21 cellular contexts compared by ENCODE assay signal in the genomic region with DNA sequence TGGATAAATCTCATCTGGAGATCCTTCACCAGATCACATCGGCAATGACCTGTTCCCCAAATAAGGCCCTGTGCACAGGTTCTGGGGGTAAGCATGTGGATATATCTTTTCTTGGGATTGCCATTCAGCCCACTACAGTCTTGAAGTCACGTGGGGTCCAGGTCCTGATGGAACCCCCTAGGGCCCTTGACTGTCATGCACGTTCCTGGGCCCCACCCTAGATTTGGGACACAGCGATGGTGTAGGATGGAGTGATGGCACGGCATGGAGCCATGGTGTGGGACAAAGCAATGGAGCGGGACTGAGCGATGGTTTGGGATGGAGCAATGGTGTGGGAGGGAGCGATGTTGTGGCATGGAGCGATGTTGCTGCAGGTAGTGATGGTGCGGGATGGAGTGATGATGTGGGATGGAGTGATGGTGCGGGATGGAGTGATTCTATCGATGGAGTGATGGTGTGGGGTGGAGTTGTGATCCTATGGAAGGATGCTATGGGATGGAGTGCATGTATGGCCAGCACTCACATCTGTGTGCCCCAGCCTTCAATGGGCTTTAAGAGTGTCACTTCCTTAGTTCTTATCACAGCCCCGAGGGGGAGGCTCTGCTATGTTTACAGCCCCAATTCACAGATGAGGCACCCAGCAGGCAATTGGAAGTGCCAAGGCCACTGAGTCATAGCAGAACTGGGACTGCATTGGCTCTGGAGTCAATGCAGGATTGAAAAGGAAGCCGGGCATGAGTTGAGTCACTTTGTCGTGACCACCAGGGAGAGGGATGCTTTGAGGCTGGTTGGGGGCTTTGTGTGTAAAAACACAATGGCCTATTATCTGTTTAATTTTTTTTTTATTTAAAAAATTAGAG.
DNase-seq lines count a peak whose midpoint lies in the region; ATAC-seq and TF ChIP-seq lines count a peak whose summit lies in the region.
"Had no signal": no experiment of that assay in that cellular context is flagged by ENCODE, and none has a peak within 500 bp of the region (broad histone marks: within the 10 kb centered on the region; RNA-seq: fewer than 3 reads in every experiment).

No MANE protein-coding gene starts in this region.

- no peak overlapping the region for H3K27ac ChIP-seq in heart right ventricle
- H3K27ac ChIP-seq in RWPE2 (ENCODE audit: poor library complexity, severe bottlenecking): no peak overlapping the region
- H3K27ac ChIP-seq in neuronal stem cell (replicated peaks; ENCODE audit: low read length): no peak overlapping the region
- no peak overlapping the region for H3K27ac ChIP-seq in SJCRH30
- H3K27ac ChIP-seq: BLaER1, HL-60, SK-N-MC had no signal

- H3K27me3 ChIP-seq in heart right ventricle (peaks cover 0 to 63% (median 47%) of the 10 kb centered on the region in 7 donors), RWPE2 (ENCODE audit: insufficient read depth, poor library complexity, severe bottlenecking) (no peaks in the 10 kb centered on the region), neuronal stem cell (ENCODE audit: control insufficient read depth in 3 of 3, insufficient read depth in 3 of 3, low read depth in 1 of 3, low read length in 3 of 3) (peaks cover 0 to 10% (median 0%) of the 10 kb centered on the region in 3 experiments), SJCRH30 (peaks cover 33% of the 10 kb centered on the region)

- H3K79me1 ChIP-seq in neuronal stem cell (ENCODE audit: low read depth, low read length): no peaks in the 10 kb centered on the region

- H3K9me3 ChIP-seq in heart right ventricle (no peaks in the 10 kb centered on the region), RWPE2 (ENCODE audit: severe bottlenecking) (no peaks in the 10 kb centered on the region), neuronal stem cell (replicated peaks in 1 of 2; ENCODE audit: control insufficient read depth in 2 of 2, insufficient read depth in 1 of 2, low read depth in 1 of 2, low read length in 2 of 2) (peaks cover 0 to 1% of the 10 kb centered on the region in 2 donors), SJCRH30 (replicated peaks) (no peaks in the 10 kb centered on the region)
- H3K9me3 ChIP-seq: BLaER1 had no signal

- peak overlapping the region; percentile 43 for H3K23ac ChIP-seq in neuronal stem cell (ENCODE audit: low read depth, low read length, poor library complexity)

- no peak overlapping the region for H2BK5ac ChIP-seq in neuronal stem cell (ENCODE audit: low read length)

- H2BK15ac ChIP-seq in neuronal stem cell (ENCODE audit: low read length): no peak overlapping the region

- no peak overlapping the region for H2BK120ac ChIP-seq in neuronal stem cell (ENCODE audit: low read depth, low read length)

- ATAC-seq in left ventricle myocardium superior (no peak), heart right ventricle (no peak), RWPE2 (ENCODE audit: low read depth) (no peak), HG03280 (IDR thresholded peaks at IDR 0.05; ENCODE audit: unreplicated experiment) (no peak)
- ATAC-seq: CD8-positive, alpha-beta T cell; PC-3 had no signal

- no peak overlapping the region for H4K8ac ChIP-seq in neuronal stem cell (ENCODE audit: low read depth, low read length)

- H2BK12ac ChIP-seq in neuronal stem cell (ENCODE audit: low read length): no peak overlapping the region

- no peak for TF ChIP-seq CTCF in heart right ventricle (IDR thresholded peaks at IDR 0.05)
- TF ChIP-seq CTCF in RWPE2 (IDR thresholded peaks at IDR 0.05; ENCODE audit: poor library complexity, severe bottlenecking): no peak

- WGBS in heart right ventricle, 2 donors: 87 to 88% methylated on average over 15 of the region's 15 CpGs
- 100% methylated on average over 2 to 4 of the region's 15 CpGs for WGBS in neuronal stem cell (ENCODE audit: extremely low coverage in 2 of 2, insufficient read length in 2 of 2, insufficient replicate concordance in 1 of 2), 2 donors

- no peak overlapping the region for H3K4me3 ChIP-seq in heart right ventricle
- H3K4me3 ChIP-seq in RWPE2 (ENCODE audit: severe bottlenecking): no peak overlapping the region
- peak overlapping the region in 1 of 2 donors; percentile 59 for H3K4me3 ChIP-seq in neuronal stem cell (ENCODE audit: low read length in 2 of 2)
- no peak overlapping the region for H3K4me3 ChIP-seq in SJCRH30
- H3K4me3 ChIP-seq: BLaER1, SK-N-MC had no signal

- peak overlapping the region; percentile 76 for H3K18ac ChIP-seq in neuronal stem cell (ENCODE audit: low read length)

- H3K4me2 ChIP-seq in neuronal stem cell (ENCODE audit: insufficient read depth, low read length, poor library complexity, severe bottlenecking): no peak overlapping the region
- H3K4me2 ChIP-seq: BLaER1 had no signal

- H3K9ac ChIP-seq in neuronal stem cell (ENCODE audit: low read depth, low read length, poor library complexity): no peak overlapping the region
- H3K9ac ChIP-seq: BLaER1 had no signal

- H3K4me1 ChIP-seq in heart right ventricle (no peaks in the 10 kb centered on the region), RWPE2 (ENCODE audit: insufficient read depth, poor library complexity, severe bottlenecking) (no peaks in the 10 kb centered on the region), neuronal stem cell (ENCODE audit: control insufficient read depth in 2 of 2, insufficient read depth in 1 of 2, low read depth in 1 of 2, low read length in 2 of 2) (peaks cover 0 to 7% of the 10 kb centered on the region in 2 donors), SJCRH30 (no peaks in the 10 kb centered on the region)

- no peak overlapping the region for H4K91ac ChIP-seq in neuronal stem cell (ENCODE audit: low read depth, low read length, poor library complexity)

- H2AK5ac ChIP-seq in neuronal stem cell (ENCODE audit: low read depth, low read length): no peak overlapping the region

- H3K4ac ChIP-seq in neuronal stem cell (ENCODE audit: low read length): no peak overlapping the region

- H3K36me3 ChIP-seq in heart right ventricle (no peaks in the 10 kb centered on the region), RWPE2 (ENCODE audit: low read depth) (no peaks in the 10 kb centered on the region), neuronal stem cell (replicated peaks in 1 of 2; ENCODE audit: control insufficient read depth in 2 of 2, insufficient read depth in 2 of 2, low read length in 2 of 2) (no peaks in the 10 kb centered on the region), SJCRH30 (no peaks in the 10 kb centered on the region)
- H3K36me3 ChIP-seq: BLaER1 had no signal

- peak overlapping the region; percentile 59 for H3K14ac ChIP-seq in neuronal stem cell (ENCODE audit: low read length)

- no peak overlapping the region for H2AFZ ChIP-seq in neuronal stem cell (ENCODE audit: low read length)

- peak; percentile 2 for DNase-seq in left ventricle myocardium superior
- no peak for DNase-seq in heart right ventricle
- DNase-seq in RWPE2 (ENCODE audit: low spot score): peak; percentile 23
- DNase-seq in neuronal stem cell (ENCODE audit: low spot score): no peak
- no peak for DNase-seq in SJCRH30
- no peak for DNase-seq in nucleus accumbens (lab: John Stamatoyannopoulos, UW)
- DNase-seq in SK-N-DZ (ENCODE audit: low spot score): no peak
- DNase-seq: Calu3; CD8-positive, alpha-beta T cell; DMS53; HFFc6; Kasumi-1; NCI-H1105; NCI-H2081; NCI-H2227 treated with DMSO at 0.1 percent for 48 hours; NCI-H510A treated with DMSO at 0.1 percent for 48 hours; PC-3 had no signal

- intact Hi-C loops in left ventricle myocardium superior (cut with micrococcal nuclease): no loop called here
- intact Hi-C loops in heart right ventricle (cut with DNase I): no loop called here

Comparison
In these comparisons a context has a peak if more than half of its experiments do, and no peak if none do; other contexts are left out.
1. DNase-seq: peak in left ventricle myocardium superior (single experiment) and RWPE2 (single experiment); none in heart right ventricle (0 of 2), neuronal stem cell (single experiment), SJCRH30 (0 of 2), nucleus accumbens (0 of 56) and SK-N-DZ (single experiment).